In genomic region chr9:82903503-82903902, GRCh38 we compare ENCODE assay signal across 21 cellular contexts.
DNase-seq lines count a peak whose midpoint lies in the region; TF ChIP-seq lines count a peak whose summit lies in the region.
"Had no signal": no experiment of that assay in that cellular context is flagged by ENCODE, and none has a peak within 500 bp of the region (broad histone marks: within the 10 kb centered on the region; RNA-seq: fewer than 3 reads in every experiment).

No MANE protein-coding gene starts in this region.

- H3K36me3 Mint-ChIP-seq in neural crest cell (ENCODE audit: low read depth): no peaks in the 10 kb centered on the region
- H3K36me3 Mint-ChIP-seq: activated CD4-positive, alpha-beta memory T cell treated with anti-CD3 and anti-CD28 coated beads for 36 hours; activated naive CD4-positive, alpha-beta T cell treated with anti-CD3 and anti-CD28 coated beads, Interleukin-2, amount 10 ng/mL, durations not matched to agents 7 days and 5 days; T-cell had no signal

- TF ChIP-seq CTCF in brain microvascular endothelial cell (IDR thresholded peaks at IDR 0.05; ENCODE audit: low read depth, low read length, missing control alignments) (peak; percentile 54), neural crest cell (conservative IDR thresholded peaks at IDR 0.05) (peak; percentile 31)

- H3K27ac ChIP-seq in brain microvascular endothelial cell: no peak overlapping the region
- H3K27ac ChIP-seq: BLaER1, lower lobe of right lung, pancreas, transverse colon, VCaP had no signal

- H3K27ac Mint-ChIP-seq in neural crest cell (ENCODE audit: unreplicated experiment): no peak overlapping the region
- H3K27ac Mint-ChIP-seq: activated CD4-positive, alpha-beta memory T cell treated with anti-CD3 and anti-CD28 coated beads for 36 hours; activated naive CD4-positive, alpha-beta T cell treated with anti-CD3 and anti-CD28 coated beads, Interleukin-2, amount 10 ng/mL, durations not matched to agents 7 days and 5 days; stimulated activated naive CD8-positive, alpha-beta T cell treated with anti-CD3 and anti-CD28 coated beads, Interleukin-15, Interleukin-2, amounts not matched to agents 100 ng/mL and 50 ng/mL, for 24 hours; T-cell had no signal

- no peaks in the 10 kb centered on the region for H3K27me3 Mint-ChIP-seq in neural crest cell (ENCODE audit: low read depth)
- H3K27me3 Mint-ChIP-seq: activated CD4-positive, alpha-beta memory T cell treated with anti-CD3 and anti-CD28 coated beads for 36 hours; activated naive CD4-positive, alpha-beta T cell treated with anti-CD3 and anti-CD28 coated beads, Interleukin-2, amount 10 ng/mL, durations not matched to agents 7 days and 5 days; stimulated activated naive CD8-positive, alpha-beta T cell treated with anti-CD3 and anti-CD28 coated beads, Interleukin-15, Interleukin-2, amounts not matched to agents 100 ng/mL and 50 ng/mL, for 24 hours; T-cell had no signal

- in situ Hi-C loops in brain microvascular endothelial cell (cut with HindIII; ENCODE audit: low pct_ligation_motif_present, low sequenced_read_pairs): no loop called here

- H3K4me1 Mint-ChIP-seq in neural crest cell: no peaks in the 10 kb centered on the region
- H3K4me1 Mint-ChIP-seq: activated naive CD4-positive, alpha-beta T cell treated with anti-CD3 and anti-CD28 coated beads, Interleukin-2, amount 10 ng/mL, durations not matched to agents 7 days and 5 days; T-cell had no signal

- H3K4me3 Mint-ChIP-seq in neural crest cell: no peak overlapping the region
- H3K4me3 Mint-ChIP-seq: activated CD4-positive, alpha-beta memory T cell treated with anti-CD3 and anti-CD28 coated beads for 36 hours; activated naive CD4-positive, alpha-beta T cell treated with anti-CD3 and anti-CD28 coated beads, Interleukin-2, amount 10 ng/mL, durations not matched to agents 7 days and 5 days; stimulated activated naive CD8-positive, alpha-beta T cell treated with anti-CD3 and anti-CD28 coated beads, Interleukin-15, Interleukin-2, amounts not matched to agents 100 ng/mL and 50 ng/mL, for 24 hours; T-cell had no signal

- H3K9me3 Mint-ChIP-seq in neural crest cell: peaks cover 3% of the 10 kb centered on the region
- H3K9me3 Mint-ChIP-seq: activated naive CD4-positive, alpha-beta T cell treated with anti-CD3 and anti-CD28 coated beads, Interleukin-2, amount 10 ng/mL, durations not matched to agents 7 days and 5 days; stimulated activated naive CD8-positive, alpha-beta T cell treated with anti-CD3 and anti-CD28 coated beads, Interleukin-15, Interleukin-2, amounts not matched to agents 100 ng/mL and 50 ng/mL, for 24 hours had no signal

- peak; percentile 46 for DNase-seq in ELR (ENCODE audit: low read depth)
- peak; percentile 5 for DNase-seq in NAMALWA (ENCODE audit: low spot score)
- no peak for DNase-seq in brain microvascular endothelial cell
- DNase-seq in neural crest cell (ENCODE audit: low read depth, low spot score): no peak
- DNase-seq in activated CD8-positive, alpha-beta memory T cell treated with anti-CD3 and anti-CD28 coated beads for 24 hours: no peak
- no peak for DNase-seq in NCI-H748 treated with DMSO at 0.1 percent for 48 hours (lab: John Stamatoyannopoulos, UW)
- DNase-seq in stimulated activated naive CD4-positive, alpha-beta T cell (lab: John Stamatoyannopoulos, UW): no peak
- DNase-seq: activated CD4-positive, alpha-beta memory T cell treated with anti-CD3 and anti-CD28 coated beads for 36 hours; activated naive CD4-positive, alpha-beta T cell treated with anti-CD3 and anti-CD28 coated beads, Interleukin-2, amount 10 ng/mL, durations not matched to agents 7 days and 5 days; activated T-cell treated with anti-CD3 and anti-CD28 coated beads, Interleukin-2, amount 50 U/mL, for 1 hour; anterior cingulate cortex; effector CD4-positive, alpha-beta T cell; GF-D8; lower lobe of right lung; NCI-H1694; pancreas; T-cell; transverse colon had no signal

- no peaks in the 10 kb centered on the region for H3K27me3 ChIP-seq in brain microvascular endothelial cell (replicated peaks)
- H3K27me3 ChIP-seq: BLaER1, pancreas, transverse colon had no signal

- no peaks in the 10 kb centered on the region for H3K36me3 ChIP-seq in brain microvascular endothelial cell (replicated peaks)
- H3K36me3 ChIP-seq: BLaER1, lower lobe of right lung, pancreas, transverse colon had no signal

- no peak overlapping the region for H3K4me3 ChIP-seq in brain microvascular endothelial cell (ENCODE audit: low read depth, low read length)
- H3K4me3 ChIP-seq: BLaER1, lower lobe of right lung, pancreas, transverse colon had no signal

Comparison
In these comparisons a context has a peak if more than half of its experiments do, and no peak if none do; other contexts are left out.
1. DNase-seq: peak in ELR (single experiment) and NAMALWA (single experiment); none in brain microvascular endothelial cell (single experiment), neural crest cell (single experiment), activated CD8-positive, alpha-beta memory T cell treated with anti-CD3 and anti-CD28 coated beads for 24 hours (single experiment), NCI-H748 treated with DMSO at 0.1 percent for 48 hours (single experiment) and stimulated activated naive CD4-positive, alpha-beta T cell (0 of 6).